9 cellular contexts compared by ENCODE assay signal in the genomic region with DNA sequence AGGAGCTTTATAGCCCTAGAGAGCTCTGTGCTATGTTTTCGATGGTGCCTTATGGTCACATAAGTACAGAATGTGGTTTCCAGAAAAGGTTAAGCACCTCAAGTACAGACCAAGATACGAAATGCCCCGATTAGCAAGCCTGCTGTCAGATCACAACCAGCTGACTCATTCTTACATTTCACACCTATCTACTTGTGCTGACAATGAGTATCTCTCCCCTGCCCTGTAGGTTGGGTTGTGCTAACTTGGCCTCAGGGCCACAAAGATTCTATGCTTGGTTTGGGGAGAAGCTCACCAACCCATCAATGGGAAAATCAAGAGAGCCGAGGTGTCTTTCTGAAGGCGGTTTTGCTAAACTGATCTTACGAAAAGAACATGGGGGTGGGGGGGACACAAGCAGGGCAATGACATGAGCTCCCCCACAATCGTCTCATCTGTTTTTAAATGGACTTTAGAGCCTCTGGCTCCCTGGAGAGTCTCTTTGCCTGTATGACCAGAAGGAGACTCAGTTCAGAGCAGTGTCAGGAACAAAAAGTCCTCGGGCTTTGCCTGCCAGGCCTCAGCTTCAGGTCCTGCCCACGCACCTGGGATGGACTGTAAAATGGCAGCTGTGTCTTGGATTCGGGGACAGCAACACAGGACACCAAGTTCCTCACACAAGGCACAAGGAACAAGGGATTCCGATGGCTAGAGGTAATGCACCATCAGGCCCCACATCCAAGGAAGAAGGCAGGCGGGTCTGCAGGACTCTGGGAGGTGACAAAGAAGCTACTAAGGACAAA. TPM values are rescaled to one million over a fixed set of nuclear protein-coding genes. Genes with fewer than 3 reads are reported as not detected.
DNase-seq lines count a peak whose midpoint lies in the region; ATAC-seq, FAIRE-seq and TF ChIP-seq lines count a peak whose summit lies in the region.
"Had no signal": no experiment of that assay in that cellular context is flagged by ENCODE, and none has a peak within 500 bp of the region (broad histone marks: within the 10 kb centered on the region; RNA-seq: fewer than 3 reads in every experiment).

No MANE protein-coding gene starts in this region.

- H3K4me2 ChIP-seq in KMS-11: peak overlapping the region; percentile 65

- H3K9me3 ChIP-seq in CD4-positive, CD25-positive, alpha-beta regulatory T cell (ENCODE audit: control insufficient read depth in 2 of 2, low read length in 2 of 2): no peaks in the 10 kb centered on the region

- peak overlapping the region; percentile 4 to 77 (median 70) for H3K4me3 Mint-ChIP-seq in CD4-positive, CD25-positive, alpha-beta regulatory T cell
- no peak overlapping the region for H3K4me3 Mint-ChIP-seq in Calu3 (ENCODE audit: low read depth, unreplicated experiment)

- H3K27me3 Mint-ChIP-seq in CD4-positive, CD25-positive, alpha-beta regulatory T cell: no peaks in the 10 kb centered on the region
- H3K27me3 Mint-ChIP-seq in Calu3 (ENCODE audit: unreplicated experiment): no peaks in the 10 kb centered on the region

- no peaks in the 10 kb centered on the region for H3K27me3 ChIP-seq in CD4-positive, CD25-positive, alpha-beta regulatory T cell (ENCODE audit: control insufficient read depth, insufficient read depth, low read length)
- H3K27me3 ChIP-seq in KMS-11 (ENCODE audit: insufficient read depth, low read depth): no peaks in the 10 kb centered on the region
- H3K27me3 ChIP-seq in bronchial epithelial cell (ENCODE audit: control insufficient read depth, insufficient read depth, low read length): no peaks in the 10 kb centered on the region

- peak overlapping the region; percentile 47 for H3K9ac ChIP-seq in KMS-11

- intact Hi-C loops in sciatic nerve (cut with DNase I) (no loop called here), Calu3 (cut with micrococcal nuclease; ENCODE audit: unreplicated experiment) (no loop called here)

- H2AFZ ChIP-seq in KMS-11 (ENCODE audit: low read depth): no peak overlapping the region

- peaks cover 39% of the 10 kb centered on the region for H3K36me3 Mint-ChIP-seq in CD4-positive, CD25-positive, alpha-beta regulatory T cell
- no peaks in the 10 kb centered on the region for H3K36me3 Mint-ChIP-seq in Calu3 (ENCODE audit: insufficient read depth, unreplicated experiment)

- H3K79me2 ChIP-seq in KMS-11 (ENCODE audit: insufficient read depth, low read depth): peaks cover 5% of the 10 kb centered on the region; the same call in 1 of the 2 replicates

- peaks cover 14 to 92% (median 55%) of the 10 kb centered on the region in 4 donors for H3K4me1 Mint-ChIP-seq in CD4-positive, CD25-positive, alpha-beta regulatory T cell
- H3K4me1 Mint-ChIP-seq in Calu3 (ENCODE audit: low read depth, unreplicated experiment): no peaks in the 10 kb centered on the region

- no peaks in the 10 kb centered on the region for H3K9me3 Mint-ChIP-seq in CD4-positive, CD25-positive, alpha-beta regulatory T cell
- H3K9me3 Mint-ChIP-seq in Calu3 (ENCODE audit: low read depth, unreplicated experiment): no peaks in the 10 kb centered on the region

- peak; percentile 90 to 91 for ATAC-seq in CD4-positive, CD25-positive, alpha-beta regulatory T cell (ENCODE audit: low read depth in 2 of 2)
- peak; percentile 93 for ATAC-seq in GM21390 (IDR thresholded peaks at IDR 0.05; ENCODE audit: unreplicated experiment)
- ATAC-seq in sciatic nerve: no peak

- peak; percentile 83 for FAIRE-seq in bronchial epithelial cell (lab: Jason Lieb, UNC)

- TF ChIP-seq CTCF in KMS-11 (conservative IDR thresholded peaks at IDR 0.05; ENCODE audit: low read depth, low read length) (no peak), bronchial epithelial cell (IDR thresholded peaks at IDR 0.05; ENCODE audit: insufficient read depth, low read length, severe bottlenecking) (no peak), Calu3 (IDR thresholded peaks at IDR 0.05; ENCODE audit: unreplicated experiment) (no peak)

- H3K27ac Mint-ChIP-seq in CD4-positive, CD25-positive, alpha-beta regulatory T cell: peak overlapping the region; percentile 91 to 95 (median 92)
- no peak overlapping the region for H3K27ac Mint-ChIP-seq in Calu3 (ENCODE audit: unreplicated experiment)

- CTCF ChIA-PET in Calu3 (lab: Charles Lee): no interaction called here

- H4K20me1 ChIP-seq in KMS-11 (ENCODE audit: insufficient read depth): no peaks in the 10 kb centered on the region

- H3K4me3 ChIP-seq in CD4-positive, CD25-positive, alpha-beta regulatory T cell (ENCODE audit: low read depth, low read length): peak overlapping the region; percentile 33
- H3K4me3 ChIP-seq in KMS-11 (IDR thresholded peaks at IDR 0.05; ENCODE audit: insufficient read depth, low read depth, low read length) (no peak overlapping the region), bronchial epithelial cell (ENCODE audit: low read depth, low read length) (no peak overlapping the region)

- BruUV-seq in Calu3 (replicated peaks; lab: Mats Ljungman, UMichigan): no TSS peak

- peak in 2 of 3 donors; percentile 54 to 88 for DNase-seq in CD4-positive, CD25-positive, alpha-beta regulatory T cell
- DNase-seq in bronchial epithelial cell (ENCODE audit: low read depth): peak; percentile 81
- peak; percentile 33 to 49 for DNase-seq in stimulated activated CD4-positive, alpha-beta T cell treated with anti-CD3 and anti-CD28 coated beads, Interleukin-4, amount 100 ng/mL, for 4 hours
- DNase-seq in sciatic nerve (ENCODE audit: low spot score): no peak
- DNase-seq in Calu3: no peak
- DNase-seq in NCI-H526 treated with DMSO at 0.1 percent for 48 hours (lab: John Stamatoyannopoulos, UW): no peak

- peaks cover 87% of the 10 kb centered on the region for H3K4me1 ChIP-seq in CD4-positive, CD25-positive, alpha-beta regulatory T cell (ENCODE audit: control insufficient read depth, insufficient read depth, low read length, poor library complexity, severe bottlenecking)
- H3K4me1 ChIP-seq in KMS-11 (ENCODE audit: low read depth, poor library complexity, severe bottlenecking): peaks cover 77% of the 10 kb centered on the region

- H3K36me3 ChIP-seq in CD4-positive, CD25-positive, alpha-beta regulatory T cell (ENCODE audit: control insufficient read depth, insufficient read depth, low read length): peaks cover 31% of the 10 kb centered on the region
- H3K36me3 ChIP-seq in KMS-11 (ENCODE audit: insufficient read depth) (no peaks in the 10 kb centered on the region), bronchial epithelial cell (ENCODE audit: control insufficient read depth, insufficient read depth, low read length) (peaks cover 15% of the 10 kb centered on the region)

- peak overlapping the region; percentile 78 for H3K27ac ChIP-seq in CD4-positive, CD25-positive, alpha-beta regulatory T cell (ENCODE audit: insufficient read depth, low read length, poor library complexity, severe bottlenecking)
- H3K27ac ChIP-seq in KMS-11: peak overlapping the region; percentile 88
- H3K27ac ChIP-seq: C4-2B had no signal

RNA-seq across cellular contexts. Expression of a gene that starts 55.1 kb away (rescaled TPM):
- total RNA-seq in CD4-positive, CD25-positive, alpha-beta regulatory T cell: 116 TPM
- 10 to 100 TPM in 3 of 4 donors, 1 to 10 TPM in 1; 5.8 to 22.2 (median 14.4) TPM for polyA plus RNA-seq in CD4-positive, CD25-positive, alpha-beta regulatory T cell
- total RNA-seq in bronchial epithelial cell (19.5 and 23.9 TPM in 2 replicates), sciatic nerve (48.0 TPM), Calu3 (2022) (11.2 and 12.5 TPM in 2 replicates)

Comparison
In these comparisons a context has a peak if more than half of its experiments do, and no peak if none do; other contexts are left out.
1. DNase-seq: peak in CD4-positive, CD25-positive, alpha-beta regulatory T cell (2 of 3), bronchial epithelial cell (single experiment) and stimulated activated CD4-positive, alpha-beta T cell treated with anti-CD3 and anti-CD28 coated beads, Interleukin-4, amount 100 ng/mL, for 4 hours (2 of 2); none in sciatic nerve (single experiment), Calu3 (single experiment) and NCI-H526 treated with DMSO at 0.1 percent for 48 hours (single experiment).